ENCODE assay signal across 8 cellular contexts in genomic region chr13:19781526-19781925, GRCh38.
DNase-seq lines count a peak whose midpoint lies in the region; ATAC-seq and TF ChIP-seq lines count a peak whose summit lies in the region.

No MANE protein-coding gene starts in this region.

- H3K27me3 ChIP-seq in muscle layer of colon (ENCODE audit: control insufficient read depth in 1 of 2, insufficient read depth in 2 of 2, low read length in 2 of 2): no peaks in the 10 kb centered on the region

- H3K4me1 ChIP-seq in muscle layer of colon (ENCODE audit: insufficient read depth, low read length): no peaks in the 10 kb centered on the region

- peak overlapping the region; percentile 92 for H3K27ac ChIP-seq in KOPT-K1 (ENCODE audit: low read depth, low read length, poor library complexity, severe bottlenecking)
- peak overlapping the region; percentile 94 for H3K27ac ChIP-seq in muscle layer of colon (ENCODE audit: low read depth, low read length)

- ATAC-seq in HG02642 (IDR thresholded peaks at IDR 0.05; ENCODE audit: poor library complexity, unreplicated experiment): no peak

- no peaks in the 10 kb centered on the region for H3K9me3 ChIP-seq in KOPT-K1 (ENCODE audit: insufficient read depth, low read length, poor library complexity, severe bottlenecking)
- no peaks in the 10 kb centered on the region for H3K9me3 ChIP-seq in muscle layer of colon (ENCODE audit: low read length)

- H3K36me3 ChIP-seq in KOPT-K1 (ENCODE audit: insufficient read depth, low read length) (peaks cover 10% of the 10 kb centered on the region), muscle layer of colon (ENCODE audit: insufficient read depth, low read length) (no peaks in the 10 kb centered on the region)

- no peak for TF ChIP-seq CTCF in AG10803 (conservative IDR thresholded peaks at IDR 0.05; ENCODE audit: low read length)
- no peak for TF ChIP-seq CTCF in choroid plexus epithelial cell (conservative IDR thresholded peaks at IDR 0.05; ENCODE audit: low read depth, low read length)

- DNase-seq in AG10803 (ENCODE audit: low read depth): no peak
- DNase-seq in choroid plexus epithelial cell (ENCODE audit: low read depth): peak; percentile 9
- DNase-seq in globus pallidus (ENCODE audit: low spot score): no peak
- DNase-seq in HuH-7 (ENCODE audit: low spot score): no peak
- DNase-seq in NCI-H128 (lab: John Stamatoyannopoulos, UW; ENCODE audit: unreplicated experiment): no peak

- peak overlapping the region; percentile 96 for H3K4me3 ChIP-seq in AG10803 (ENCODE audit: low read length)
- peak overlapping the region; percentile 75 for H3K4me3 ChIP-seq in choroid plexus epithelial cell (ENCODE audit: low read depth, low read length)
- H3K4me3 ChIP-seq in muscle layer of colon (ENCODE audit: low read depth in 1 of 2, low read length in 2 of 2): peak overlapping the region; percentile 73 to 94

- peak overlapping the region; percentile 93 for H3K9ac ChIP-seq in muscle layer of colon (ENCODE audit: low read length)
